Comparison of ENCODE assay signal across 15 cellular contexts in genomic region chr2:6470518-6470917, GRCh38.
DNase-seq lines count a peak whose midpoint lies in the region; ATAC-seq, FAIRE-seq and TF ChIP-seq lines count a peak whose summit lies in the region.
"Had no signal": no experiment of that assay in that cellular context is flagged by ENCODE, and none has a peak within 500 bp of the region (broad histone marks: within the 10 kb centered on the region; RNA-seq: fewer than 3 reads in every experiment).

No MANE protein-coding gene starts in this region.

- in situ Hi-C loops in GM12878 (cut with MboI) = no loop called here
- in situ Hi-C loops in KBM-7 (cut with MboI; ENCODE audit: low pct_unique_long_range_greater_than_20kb, low sequenced_read_pairs) = no loop called here

- no peak overlapping the region for H3K9ac ChIP-seq in GM12878 (ENCODE audit: control insufficient read depth, insufficient read depth, low read length)

- no peak for TF ChIP-seq EP300 in GM12878 (IDR thresholded peaks at IDR 0.05; ENCODE audit: borderline replicate concordance in 1 of 2, control insufficient read depth in 1 of 2, low read depth in 2 of 2, low read length in 2 of 2)

- no peak overlapping the region for H3K4me2 ChIP-seq in GM12878 (ENCODE audit: control insufficient read depth, insufficient read depth)

- TF ChIP-seq CTCF in GM12878 (IDR thresholded peaks at IDR 0.05 in 2 of 3, conservative IDR thresholded peaks at IDR 0.05 in 1 of 3; ENCODE audit: control insufficient read depth in 2 of 3, extremely low read depth in 1 of 3, insufficient read depth in 1 of 3, low read depth in 3 of 3, low read length in 3 of 3) = no peak
- TF ChIP-seq CTCF in nephron progenitor cell (IDR thresholded peaks at IDR 0.05) = no peak
- no peak for TF ChIP-seq CTCF in upper lobe of right lung (IDR thresholded peaks at IDR 0.05)

- H2AFZ ChIP-seq in GM12878 (ENCODE audit: control insufficient read depth, low read depth, low read length) = peak overlapping the region; percentile 38

- H3K9me3 Mint-ChIP-seq in nephron progenitor cell = peaks cover 37% of the 10 kb centered on the region
- peaks cover 1 to 7% of the 10 kb centered on the region in 2 donors for H3K9me3 Mint-ChIP-seq in effector memory CD8-positive, alpha-beta T cell

- BruUV-seq in GM12878 (replicated peaks; lab: Mats Ljungman, UMichigan) = no TSS peak

- peak overlapping the region; percentile 88 for H3K27ac Mint-ChIP-seq in nephron progenitor cell
- no peak overlapping the region for H3K27ac Mint-ChIP-seq in effector memory CD8-positive, alpha-beta T cell
- H3K27ac Mint-ChIP-seq: B cell; CD4-positive, alpha-beta T cell; HFFc6 had no signal

- ATAC-seq in GM12878 = no peak
- ATAC-seq in upper lobe of right lung = peak; percentile 87
- no peak for ATAC-seq in effector memory CD8-positive, alpha-beta T cell (replicated peaks)

- 14% methylated on average over 1 of the region's 1 CpG for WGBS in GM12878 (ENCODE audit: insufficient coverage, insufficient replicate concordance, low lambda C conversion rate, missing lambda C conversion rate)

- RAD21 ChIA-PET in GM12878 (lab: Charles Lee; ENCODE audit: unreplicated experiment) = no interaction called here

- H3K27me3 Mint-ChIP-seq in nephron progenitor cell (ENCODE audit: low read depth, poor library complexity) = peaks cover 2% of the 10 kb centered on the region
- no peaks in the 10 kb centered on the region for H3K27me3 Mint-ChIP-seq in effector memory CD8-positive, alpha-beta T cell

- POLR2A ChIA-PET in GM12878 (lab: Charles Lee) = no interaction called here

- no peaks in the 10 kb centered on the region for H3K79me2 ChIP-seq in GM12878 (ENCODE audit: control insufficient read depth, insufficient read depth, low read length)

- H3K4me1 ChIP-seq in GM12878 (ENCODE audit: control insufficient read depth, insufficient read depth, low read length) (peaks cover 15% of the 10 kb centered on the region), upper lobe of right lung (no peaks in the 10 kb centered on the region)

- H3K36me3 ChIP-seq in GM12878 (ENCODE audit: control insufficient read depth in 2 of 2, insufficient read depth in 2 of 2, low read length in 1 of 2) (no peaks in the 10 kb centered on the region), upper lobe of right lung (no peaks in the 10 kb centered on the region)

- TF ChIP-seq RAD21 in GM12878 (IDR thresholded peaks at IDR 0.05; ENCODE audit: insufficient read depth, low read depth, low read length) = no peak

- DNase-seq in DMS79 treated with DMSO at 0.1 percent for 48 hours (lab: John Stamatoyannopoulos, UW) (peak; percentile 3), GM12878 (ENCODE audit: low read depth, low spot score) (no peak), nephron progenitor cell (peak; percentile 16), upper lobe of right lung (no peak), KBM-7 (no peak)
- DNase-seq in stimulated activated CD4-positive, alpha-beta T cell treated with anti-CD3 and anti-CD28 coated beads, Interleukin-2, amount 100 ng/mL, for 24 hours = no peak
- no peak for DNase-seq in effector memory CD8-positive, alpha-beta T cell
- DNase-seq: C1 segment of cervical spinal cord; CD4-positive, alpha-beta T cell; GF-D8; HCEC 1CT; HFFc6 had no signal

- H3K4me3 Mint-ChIP-seq in nephron progenitor cell = no peak overlapping the region
- H3K4me3 Mint-ChIP-seq in effector memory CD8-positive, alpha-beta T cell = no peak overlapping the region
- H3K4me3 Mint-ChIP-seq: B cell; CD4-positive, alpha-beta T cell; HFFc6 had no signal

- FAIRE-seq in GM12878 (lab: Jason Lieb, UNC) = peak; percentile 47
- FAIRE-seq: A204.1 had no signal

- H3K9me3 ChIP-seq in GM12878 (replicated peaks; ENCODE audit: control insufficient read depth, insufficient read depth, low read length) (peaks cover 1% of the 10 kb centered on the region; the same call in 2 of the 3 replicates), upper lobe of right lung (no peaks in the 10 kb centered on the region)

- peaks cover 4% of the 10 kb centered on the region for H3K36me3 Mint-ChIP-seq in nephron progenitor cell (ENCODE audit: low read depth)
- no peaks in the 10 kb centered on the region for H3K36me3 Mint-ChIP-seq in effector memory CD8-positive, alpha-beta T cell (ENCODE audit: insufficient read depth)

- H3K27me3 ChIP-seq in GM12878 (replicated peaks in 1 of 2; ENCODE audit: control insufficient read depth in 2 of 2, insufficient read depth in 2 of 2, low read length in 1 of 2) (no peaks in the 10 kb centered on the region), upper lobe of right lung (no peaks in the 10 kb centered on the region)

- SMC1A ChIA-PET in GM12878 (lab: Charles Lee; ENCODE audit: uncharacterized antibody, unreplicated experiment) = no interaction called here

- H3K27ac ChIP-seq in GM12878 (ENCODE audit: control insufficient read depth, insufficient read depth) (no peak overlapping the region), upper lobe of right lung (no peak overlapping the region)
- H3K27ac ChIP-seq: HL-60 had no signal

- TF ChIP-seq POLR2A in GM12878 (IDR thresholded peaks at IDR 0.05; ENCODE audit: low read depth, low read length) = no peak

- no peaks in the 10 kb centered on the region for H4K20me1 ChIP-seq in GM12878 (ENCODE audit: control insufficient read depth, insufficient read depth)

- peaks cover 17% of the 10 kb centered on the region for H3K4me1 Mint-ChIP-seq in nephron progenitor cell
- H3K4me1 Mint-ChIP-seq in effector memory CD8-positive, alpha-beta T cell (ENCODE audit: low read depth in 2 of 2) = no peaks in the 10 kb centered on the region
- H3K4me1 Mint-ChIP-seq: B cell had no signal

- CTCF ChIA-PET in GM12878 (lab: Yijun Ruan, JAX) = no interaction called here

- intact Hi-C loops in GM12878 (cut with micrococcal nuclease; ENCODE audit: unreplicated experiment) = no loop called here
- intact Hi-C loops in upper lobe of right lung (cut with DNase I) = no loop called here

- H3K4me3 ChIP-seq in GM12878 (no peak overlapping the region), upper lobe of right lung (no peak overlapping the region)

TF ChIP-seq in GM12878, 131 proteins besides CTCF, POLR2A, EP300 and RAD21:
- TF ChIP-seq IRF4 (IDR thresholded peaks at IDR 0.05; ENCODE audit: low read depth, low read length) = no peak
- TF ChIP-seq POU2F2 (IDR thresholded peaks at IDR 0.05; ENCODE audit: borderline replicate concordance, low read depth, low read length) = no peak
- no peak for TF ChIP-seq SRF (IDR thresholded peaks at IDR 0.05; ENCODE audit: low read depth in 2 of 2, low read length in 2 of 2)
- TF ChIP-seq TCF7 (IDR thresholded peaks at IDR 0.05; ENCODE audit: borderline replicate concordance) = no peak
- TF ChIP-seq KDM1A (IDR thresholded peaks at IDR 0.05; ENCODE audit: borderline replicate concordance) = no peak
- TF ChIP-seq ATF2 (IDR thresholded peaks at IDR 0.05; ENCODE audit: low read length) = no peak
- no peak for TF ChIP-seq PKNOX1 (IDR thresholded peaks at IDR 0.05)

Comparison
In these comparisons a context has a peak if more than half of its experiments do, and no peak if none do; other contexts are left out.
1. DNase-seq: peak in DMS79 treated with DMSO at 0.1 percent for 48 hours (single experiment) and nephron progenitor cell (single experiment); none in GM12878 (single experiment), upper lobe of right lung (single experiment), KBM-7 (single experiment), stimulated activated CD4-positive, alpha-beta T cell treated with anti-CD3 and anti-CD28 coated beads, Interleukin-2, amount 100 ng/mL, for 24 hours (0 of 2) and effector memory CD8-positive, alpha-beta T cell (0 of 3).